ENCODE assay signal across 8 cellular contexts in genomic region chr11:116732740-116733385, GRCh38. TPM values are rescaled to one million over a fixed set of nuclear protein-coding genes. Genes with fewer than 3 reads are reported as not detected.
DNase-seq lines count a peak whose midpoint lies in the region; ATAC-seq and TF ChIP-seq lines count a peak whose summit lies in the region.

No MANE protein-coding gene starts in this region.

- H3K36me3 ChIP-seq in GM23338 (ENCODE audit: insufficient read depth), result no peaks in the 10 kb centered on the region
- no peaks in the 10 kb centered on the region for H3K36me3 ChIP-seq in MM.1S (replicated peaks; ENCODE audit: insufficient read depth, low read length)
- no peaks in the 10 kb centered on the region for H3K36me3 ChIP-seq in ascending aorta
- no peaks in the 10 kb centered on the region for H3K36me3 ChIP-seq in iPS DF 6.9 (ENCODE audit: control insufficient read depth, insufficient read depth, low read length)
- H3K36me3 ChIP-seq in smooth muscle cell (ENCODE audit: low read depth), result no peaks in the 10 kb centered on the region
- H3K36me3 ChIP-seq in vagina, result no peaks in the 10 kb centered on the region

- peaks cover 12% of the 10 kb centered on the region; the same call in 1 of the 2 replicates for H3F3A ChIP-seq in GM23338 (replicated peaks; ENCODE audit: low read depth)
- H3F3A ChIP-seq in MM.1S (ENCODE audit: insufficient read depth, low read length), result no peaks in the 10 kb centered on the region
- H3F3A ChIP-seq in smooth muscle cell (ENCODE audit: low read depth), result no peaks in the 10 kb centered on the region

- no peak for TF ChIP-seq POLR2A in vagina (IDR thresholded peaks at IDR 0.05)

- H3K36me3 Mint-ChIP-seq in GM23338 (ENCODE audit: low read depth), result no peaks in the 10 kb centered on the region
- H3K36me3 Mint-ChIP-seq in T-helper 17 cell (ENCODE audit: low read depth), result no peaks in the 10 kb centered on the region

- H3K4me1 Mint-ChIP-seq in GM23338 (peaks cover 33% of the 10 kb centered on the region), T-helper 17 cell (peaks cover 13% of the 10 kb centered on the region)

- peak overlapping the region; percentile 85 for H3K4me2 ChIP-seq in GM23338
- no peak overlapping the region for H3K4me2 ChIP-seq in MM.1S (ENCODE audit: low read depth, low read length)
- peak overlapping the region; percentile 67 for H3K4me2 ChIP-seq in smooth muscle cell

- H3K27ac ChIP-seq in GM23338 (ENCODE audit: low read depth), result no peak overlapping the region
- H3K27ac ChIP-seq in MM.1S (ENCODE audit: low read length), result no peak overlapping the region
- H3K27ac ChIP-seq in ascending aorta, result no peak overlapping the region
- H3K27ac ChIP-seq in iPS DF 6.9 (ENCODE audit: low read length), result no peak overlapping the region
- no peak overlapping the region for H3K27ac ChIP-seq in smooth muscle cell (ENCODE audit: low read depth)
- H3K27ac ChIP-seq in vagina, result no peak overlapping the region

- H3K9me2 ChIP-seq in GM23338 (ENCODE audit: insufficient read depth) (no peaks in the 10 kb centered on the region), MM.1S (replicated peaks; ENCODE audit: insufficient read depth, low read length) (no peaks in the 10 kb centered on the region)

- H3K9ac ChIP-seq in MM.1S (ENCODE audit: low read length) (no peak overlapping the region), smooth muscle cell (ENCODE audit: low read depth) (no peak overlapping the region)

- H3K27ac Mint-ChIP-seq in GM23338, result no peak overlapping the region
- H3K27ac Mint-ChIP-seq in T-helper 17 cell, result no peak overlapping the region

- peaks cover 11% of the 10 kb centered on the region for H3K27me3 Mint-ChIP-seq in GM23338 (ENCODE audit: insufficient read depth, low read depth, poor library complexity)
- H3K27me3 Mint-ChIP-seq in T-helper 17 cell, result peaks cover 33% of the 10 kb centered on the region

- ATAC-seq in GM23338 (peak; percentile 84), T-helper 17 cell (peak; percentile 91)

- TF ChIP-seq CTCF in GM23338 (conservative IDR thresholded peaks at IDR 0.05; ENCODE audit: low read depth in 2 of 2) (peak; percentile 55 to 85), MM.1S (IDR thresholded peaks at IDR 0.05; ENCODE audit: low read length) (peak; percentile 75), ascending aorta (IDR thresholded peaks at IDR 0.05) (peak; percentile 58 to 63 (median 59)), smooth muscle cell (IDR thresholded peaks at IDR 0.05; ENCODE audit: borderline replicate concordance, insufficient read depth, poor library complexity, severe bottlenecking) (peak; percentile 75), vagina (IDR thresholded peaks at IDR 0.05) (peak in 1 of 3 experiments; percentile 55)

- H3K79me2 ChIP-seq in GM23338 (replicated peaks; ENCODE audit: insufficient read depth) (no peaks in the 10 kb centered on the region), MM.1S (ENCODE audit: low read length) (no peaks in the 10 kb centered on the region), smooth muscle cell (ENCODE audit: low read depth) (no peaks in the 10 kb centered on the region)

- no peaks in the 10 kb centered on the region for H3K9me3 ChIP-seq in MM.1S (replicated peaks; ENCODE audit: insufficient read depth, low read length)
- no peaks in the 10 kb centered on the region for H3K9me3 ChIP-seq in T-helper 17 cell (ENCODE audit: control insufficient read depth, low read length, poor library complexity, severe bottlenecking)
- H3K9me3 ChIP-seq in ascending aorta, result no peaks in the 10 kb centered on the region
- no peaks in the 10 kb centered on the region for H3K9me3 ChIP-seq in iPS DF 6.9 (ENCODE audit: control insufficient read depth, insufficient read depth, low read length)
- no peaks in the 10 kb centered on the region for H3K9me3 ChIP-seq in smooth muscle cell (replicated peaks; ENCODE audit: low read depth)
- H3K9me3 ChIP-seq in vagina, result no peaks in the 10 kb centered on the region

- WGBS in iPS DF 6.9 (ENCODE audit: insufficient coverage, insufficient read length), result no CpG with 5 or more reads among the region's 18 CpGs
- WGBS in smooth muscle cell (ENCODE audit: low lambda C conversion rate), result 33% methylated on average over 18 of the region's 18 CpGs

- no peaks in the 10 kb centered on the region for H4K20me1 ChIP-seq in GM23338 (replicated peaks; ENCODE audit: insufficient read depth)
- no peaks in the 10 kb centered on the region for H4K20me1 ChIP-seq in MM.1S (ENCODE audit: insufficient read depth, low read length)
- no peaks in the 10 kb centered on the region for H4K20me1 ChIP-seq in smooth muscle cell (ENCODE audit: low read depth)

- no peaks in the 10 kb centered on the region; the same call in 2 of the 3 replicates for H3K9me3 Mint-ChIP-seq in GM23338

- H3K4me3 ChIP-seq in GM23338, result peak overlapping the region; percentile 62
- H3K4me3 ChIP-seq in MM.1S (ENCODE audit: low read length), result no peak overlapping the region
- H3K4me3 ChIP-seq in ascending aorta, result no peak overlapping the region
- peak overlapping the region; percentile 19; the same call in 1 of the 2 replicates for H3K4me3 ChIP-seq in iPS DF 6.9 (ENCODE audit: low read length)
- H3K4me3 ChIP-seq in smooth muscle cell, result peak overlapping the region; percentile 30
- H3K4me3 ChIP-seq in vagina, result no peak overlapping the region

- intact Hi-C loops in ascending aorta (cut with DNase I), result no loop called here
- intact Hi-C loops in vagina (cut with DNase I), result no loop called here

- peak overlapping the region; percentile 99 for H2AFZ ChIP-seq in GM23338
- H2AFZ ChIP-seq in MM.1S (ENCODE audit: low read length), result no peak overlapping the region
- H2AFZ ChIP-seq in smooth muscle cell (ENCODE audit: low read depth), result peak overlapping the region; percentile 79

- H3K4me3 Mint-ChIP-seq in GM23338 (peak overlapping the region; percentile 69), T-helper 17 cell (no peak overlapping the region)

- H3K4me1 ChIP-seq in GM23338 (ENCODE audit: insufficient read depth), result peaks cover 33% of the 10 kb centered on the region
- no peaks in the 10 kb centered on the region for H3K4me1 ChIP-seq in MM.1S (ENCODE audit: low read length)
- no peaks in the 10 kb centered on the region for H3K4me1 ChIP-seq in ascending aorta
- H3K4me1 ChIP-seq in iPS DF 6.9 (ENCODE audit: control insufficient read depth, insufficient read depth, low read length), result peaks cover 6% of the 10 kb centered on the region; the same call in 1 of the 2 replicates
- peaks cover 17% of the 10 kb centered on the region for H3K4me1 ChIP-seq in smooth muscle cell (ENCODE audit: low read depth)
- peaks cover 12% of the 10 kb centered on the region for H3K4me1 ChIP-seq in vagina

- DNase-seq in ELR (ENCODE audit: low read depth), result peak; percentile 73
- peak; percentile 96 for DNase-seq in GM23338 (ENCODE audit: low spot score)
- peak; percentile 52 for DNase-seq in MM.1S
- peak; percentile 29 to 35 (median 33) for DNase-seq in T-helper 17 cell
- peak in 1 of 2 donors; percentile 70 for DNase-seq in ascending aorta (ENCODE audit: low spot score in 2 of 2)
- DNase-seq in iPS DF 6.9 (ENCODE audit: low read depth, low spot score), result peak; percentile 92
- no peak for DNase-seq in smooth muscle cell (lab: John Stamatoyannopoulos, UW; ENCODE audit: unreplicated experiment)
- no peak for DNase-seq in vagina (ENCODE audit: extremely low spot score in 2 of 2)

- H3K27me3 ChIP-seq in GM23338 (ENCODE audit: insufficient read depth) (no peaks in the 10 kb centered on the region), MM.1S (replicated peaks; ENCODE audit: insufficient read depth, low read length) (no peaks in the 10 kb centered on the region), ascending aorta (no peaks in the 10 kb centered on the region), iPS DF 6.9 (ENCODE audit: control insufficient read depth, insufficient read depth, low read length) (no peaks in the 10 kb centered on the region), smooth muscle cell (ENCODE audit: low read depth) (peaks cover 24% of the 10 kb centered on the region), vagina (no peaks in the 10 kb centered on the region)

TF ChIP-seq in GM23338, 12 proteins besides CTCF, POLR2A, EP300 and RAD21:
- no peak for TF ChIP-seq STAT1 (IDR thresholded peaks at IDR 0.05; ENCODE audit: unreplicated experiment)
- TF ChIP-seq EZH2 (IDR thresholded peaks at IDR 0.05; ENCODE audit: low read depth, unreplicated experiment), result no peak

RNA-seq across cellular contexts. Expression of gene BUD13, which starts 39.9 kb away (rescaled TPM):
- 17.6 and 24.8 TPM in 2 replicates for total RNA-seq in GM23338 (2014; rRNA removed; shearing (Covaris generic))
- polyA plus RNA-seq in GM23338 (2016; fragmentation: Nextera tagmentation; extraction: Ambion mirVana), result 13.4 and 17.0 TPM in 2 replicates
- 10 to 100 TPM; 11.5 to 11.8 TPM for total RNA-seq in T-helper 17 cell
- total RNA-seq in ascending aorta, result 23.9 TPM
- total RNA-seq in smooth muscle cell, result 13.4 and 13.8 TPM in 2 replicates
- 10.9 and 15.7 TPM in 2 replicates for polyA plus RNA-seq in smooth muscle cell
- total RNA-seq in vagina, result 15.0 TPM

RNA-seq across cellular contexts. Expression of gene ZPR1, which starts 55.0 kb away (rescaled TPM):
- total RNA-seq in GM23338 (2014; rRNA removed; shearing (Covaris generic)), result 52.0 and 96.7 TPM in 2 replicates
- polyA plus RNA-seq in GM23338 (2016; fragmentation: Nextera tagmentation; extraction: Ambion mirVana) (46.8 and 55.4 TPM in 2 replicates), smooth muscle cell (34.2 and 48.5 TPM in 2 replicates)
- total RNA-seq in T-helper 17 cell (100 to 1,000 TPM in 1 of 2 donors, 10 to 100 TPM in 1; 87.1 to 107 TPM), ascending aorta (171 TPM), smooth muscle cell (26.2 and 34.8 TPM in 2 replicates), vagina (19.4 TPM)

RNA-seq across cellular contexts. Expression of gene APOA5, which starts 58.8 kb away (rescaled TPM):
- 0.16 and 0.35 TPM in 2 replicates for total RNA-seq in GM23338 (2014; rRNA removed; shearing (Covaris generic))
- polyA plus RNA-seq in GM23338 (2016; fragmentation: Nextera tagmentation; extraction: Ambion mirVana) (0.18 TPM in 1 of 2 replicates, not detected in the other), smooth muscle cell (not detected in 2 replicates)
- total RNA-seq in T-helper 17 cell (not detected), ascending aorta (not detected), smooth muscle cell (not detected in 2 replicates), vagina (not detected)

Comparison
In these comparisons a context has a peak if more than half of its experiments do, and no peak if none do; other contexts are left out.
1. DNase-seq: peak in ELR (single experiment), GM23338 (single experiment), MM.1S (single experiment), T-helper 17 cell (3 of 3) and iPS DF 6.9 (single experiment); none in smooth muscle cell (single experiment) and vagina (0 of 2).
2. H3K4me3 ChIP-seq: peak in GM23338 (single experiment), iPS DF 6.9 (single experiment) and smooth muscle cell (single experiment); none in MM.1S (single experiment), ascending aorta (0 of 2) and vagina (0 of 2).